In the genomic region with DNA sequence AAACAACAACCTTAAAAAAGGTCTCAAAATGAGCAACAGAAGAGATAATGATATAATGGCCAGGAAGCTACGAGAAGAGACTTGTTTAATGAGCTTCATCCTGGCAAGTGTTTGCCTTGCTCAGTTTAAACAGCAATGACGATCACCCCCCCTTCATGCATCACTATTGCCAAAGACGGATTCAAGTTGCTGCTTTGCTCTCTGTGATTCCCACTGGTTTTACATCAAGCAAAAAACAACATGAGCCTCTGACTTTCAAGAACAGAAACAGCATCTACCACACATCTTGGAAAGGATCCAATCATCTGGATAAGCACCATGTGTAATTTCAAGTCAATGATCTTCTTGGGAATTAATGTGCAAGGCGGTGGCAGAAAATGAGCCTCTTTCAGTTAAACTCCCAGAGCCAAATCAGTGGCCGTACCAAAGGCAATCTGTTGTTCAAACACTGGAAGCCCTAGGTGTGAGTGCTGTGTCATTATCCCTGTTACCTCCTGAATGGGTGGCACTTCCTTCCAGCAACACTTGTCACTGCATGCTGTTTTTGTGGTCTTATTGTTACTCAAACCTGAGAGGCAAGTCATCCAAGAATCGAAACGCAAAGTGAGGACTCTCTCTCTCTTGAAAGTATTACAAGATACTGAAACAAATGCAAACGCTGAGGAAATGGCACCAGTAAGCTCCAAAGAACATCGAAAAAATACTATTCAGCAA, we compare ENCODE assay signal across 1 cellular context.
TF ChIP-seq lines count a peak whose summit lies in the region.

No MANE protein-coding gene starts in this region.

TF ChIP-seq in GM12878, 131 proteins besides CTCF, POLR2A, EP300 and RAD21 (continued from another document and continues in another):
- TF ChIP-seq, protein P1, sequence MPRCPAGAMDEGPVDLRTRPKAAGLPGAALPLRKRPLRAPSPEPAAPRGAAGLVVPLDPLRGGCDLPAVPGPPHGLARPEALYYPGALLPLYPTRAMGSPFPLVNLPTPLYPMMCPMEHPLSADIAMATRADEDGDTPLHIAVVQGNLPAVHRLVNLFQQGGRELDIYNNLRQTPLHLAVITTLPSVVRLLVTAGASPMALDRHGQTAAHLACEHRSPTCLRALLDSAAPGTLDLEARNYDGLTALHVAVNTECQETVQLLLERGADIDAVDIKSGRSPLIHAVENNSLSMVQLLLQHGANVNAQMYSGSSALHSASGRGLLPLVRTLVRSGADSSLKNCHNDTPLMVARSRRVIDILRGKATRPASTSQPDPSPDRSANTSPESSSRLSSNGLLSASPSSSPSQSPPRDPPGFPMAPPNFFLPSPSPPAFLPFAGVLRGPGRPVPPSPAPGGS (IDR thresholded peaks at IDR 0.05; ENCODE audit: borderline replicate concordance, insufficient read depth, low read depth, low read length, poor library complexity, severe bottlenecking) = peak; percentile 61
- TF ChIP-seq CBFB (IDR thresholded peaks at IDR 0.05; ENCODE audit: low read depth) (peak; percentile 52; the same call in 1 of the 2 replicates), RFX5 (IDR thresholded peaks at IDR 0.05; ENCODE audit: low read depth, low read length) (no peak), IKZF1 (conservative IDR thresholded peaks at IDR 0.05) (peak; percentile 52; the same call in 1 of the 2 replicates), ATF7 (IDR thresholded peaks at IDR 0.05; ENCODE audit: low read depth) (peak; percentile 69; the same call in 1 of the 2 replicates), BCL11A (IDR thresholded peaks at IDR 0.05; ENCODE audit: low read depth, low read length) (peak; percentile 90), PML (IDR thresholded peaks at IDR 0.05; ENCODE audit: low read length) (peak; percentile 58; the same call in 1 of the 2 replicates), NR2C2 (IDR thresholded peaks at IDR 0.05; ENCODE audit: borderline replicate concordance, control insufficient read depth, insufficient read length, low read depth) (no peak), TCF7 (IDR thresholded peaks at IDR 0.05; ENCODE audit: borderline replicate concordance) (peak; percentile 49; the same call in 1 of the 2 replicates), ZBED1 (IDR thresholded peaks at IDR 0.05; ENCODE audit: borderline replicate concordance) (peak; percentile 95; the same call in 1 of the 2 replicates), IKZF2 (IDR thresholded peaks at IDR 0.05) (peak; percentile 69 to 80), EED (IDR thresholded peaks at IDR 0.05; ENCODE audit: low read depth) (peak; percentile 91), SREBF1 (IDR thresholded peaks at IDR 0.05; ENCODE audit: low read length) (peak; percentile 80; the same call in 1 of the 2 replicates), HCFC1 (IDR thresholded peaks at IDR 0.05; ENCODE audit: low read length) (no peak), MTA2 (IDR thresholded peaks at IDR 0.05; ENCODE audit: low read depth) (0 out of 2 replicates have a peak, but pooled peaks have one; percentile 32), RUNX3 (IDR thresholded peaks at IDR 0.05; ENCODE audit: low read length) (peak; percentile 99), MYC (IDR thresholded peaks at IDR 0.05; ENCODE audit: insufficient read depth, insufficient read length, insufficient replicate concordance, low read length, severe bottlenecking) (no peak), BHLHE40 (IDR thresholded peaks at IDR 0.05; ENCODE audit: borderline replicate concordance in 1 of 2, low read depth in 2 of 2, low read length in 1 of 2) (peak; percentile 24 to 49; a peak in 2 of 4 replicates), CEBPB (IDR thresholded peaks at IDR 0.05; ENCODE audit: borderline replicate concordance in 1 of 2, low read depth in 2 of 2, low read length in 2 of 2) (0 out of 4 replicates have a peak, but pooled peaks of 1 of the 2 experiments have one; percentile 52), GABPA (IDR thresholded peaks at IDR 0.05; ENCODE audit: low read depth) (peak; percentile 65; the same call in 1 of the 2 replicates), CHD1 (IDR thresholded peaks at IDR 0.05; ENCODE audit: low read depth, low read length) (no peak), TCF3 (IDR thresholded peaks at IDR 0.05; ENCODE audit: borderline replicate concordance, insufficient read depth, low read depth, low read length) (peak; percentile 41; the same call in 1 of the 2 replicates), RCOR1 (conservative IDR thresholded peaks at IDR 0.05; ENCODE audit: low read depth, low read length) (peak; percentile 87; the same call in 1 of the 2 replicates), YBX1 (IDR thresholded peaks at IDR 0.05) (no peak), FOXK2 (IDR thresholded peaks at IDR 0.05) (no peak), SMAD1 (IDR thresholded peaks at IDR 0.05; ENCODE audit: low read depth, partially characterized antibody) (no peak), CREM (IDR thresholded peaks at IDR 0.05; ENCODE audit: low read depth) (peak; percentile 64), MEF2A (IDR thresholded peaks at IDR 0.05; ENCODE audit: insufficient read depth, low read depth, low read length) (peak; percentile 68; the same call in 1 of the 2 replicates), SRF (IDR thresholded peaks at IDR 0.05; ENCODE audit: low read depth in 2 of 2, low read length in 2 of 2) (peak in 1 of 2 experiments; percentile 42; a peak in 1 of 4 replicates), PAX5 (IDR thresholded peaks at IDR 0.05; ENCODE audit: borderline replicate concordance, low read depth, low read length) (peak; percentile 97), ZNF24 (IDR thresholded peaks at IDR 0.05) (no peak), SPI1 (IDR thresholded peaks at IDR 0.05; ENCODE audit: borderline replicate concordance, insufficient read depth, low read depth, low read length) (peak; percentile 75), HDGF (IDR thresholded peaks at IDR 0.05) (no peak), SUZ12 (IDR thresholded peaks at IDR 0.05; ENCODE audit: unreplicated experiment) (no peak), RAD51 (IDR thresholded peaks at IDR 0.05) (no peak), SP1 (IDR thresholded peaks at IDR 0.05; ENCODE audit: low read depth, low read length) (no peak), ZNF207 (IDR thresholded peaks at IDR 0.05; ENCODE audit: borderline replicate concordance) (no peak), KAT2A (conservative IDR thresholded peaks at IDR 0.05; ENCODE audit: control insufficient read depth, low read depth, low read length) (no peak)
- TF ChIP-seq, protein P2, sequence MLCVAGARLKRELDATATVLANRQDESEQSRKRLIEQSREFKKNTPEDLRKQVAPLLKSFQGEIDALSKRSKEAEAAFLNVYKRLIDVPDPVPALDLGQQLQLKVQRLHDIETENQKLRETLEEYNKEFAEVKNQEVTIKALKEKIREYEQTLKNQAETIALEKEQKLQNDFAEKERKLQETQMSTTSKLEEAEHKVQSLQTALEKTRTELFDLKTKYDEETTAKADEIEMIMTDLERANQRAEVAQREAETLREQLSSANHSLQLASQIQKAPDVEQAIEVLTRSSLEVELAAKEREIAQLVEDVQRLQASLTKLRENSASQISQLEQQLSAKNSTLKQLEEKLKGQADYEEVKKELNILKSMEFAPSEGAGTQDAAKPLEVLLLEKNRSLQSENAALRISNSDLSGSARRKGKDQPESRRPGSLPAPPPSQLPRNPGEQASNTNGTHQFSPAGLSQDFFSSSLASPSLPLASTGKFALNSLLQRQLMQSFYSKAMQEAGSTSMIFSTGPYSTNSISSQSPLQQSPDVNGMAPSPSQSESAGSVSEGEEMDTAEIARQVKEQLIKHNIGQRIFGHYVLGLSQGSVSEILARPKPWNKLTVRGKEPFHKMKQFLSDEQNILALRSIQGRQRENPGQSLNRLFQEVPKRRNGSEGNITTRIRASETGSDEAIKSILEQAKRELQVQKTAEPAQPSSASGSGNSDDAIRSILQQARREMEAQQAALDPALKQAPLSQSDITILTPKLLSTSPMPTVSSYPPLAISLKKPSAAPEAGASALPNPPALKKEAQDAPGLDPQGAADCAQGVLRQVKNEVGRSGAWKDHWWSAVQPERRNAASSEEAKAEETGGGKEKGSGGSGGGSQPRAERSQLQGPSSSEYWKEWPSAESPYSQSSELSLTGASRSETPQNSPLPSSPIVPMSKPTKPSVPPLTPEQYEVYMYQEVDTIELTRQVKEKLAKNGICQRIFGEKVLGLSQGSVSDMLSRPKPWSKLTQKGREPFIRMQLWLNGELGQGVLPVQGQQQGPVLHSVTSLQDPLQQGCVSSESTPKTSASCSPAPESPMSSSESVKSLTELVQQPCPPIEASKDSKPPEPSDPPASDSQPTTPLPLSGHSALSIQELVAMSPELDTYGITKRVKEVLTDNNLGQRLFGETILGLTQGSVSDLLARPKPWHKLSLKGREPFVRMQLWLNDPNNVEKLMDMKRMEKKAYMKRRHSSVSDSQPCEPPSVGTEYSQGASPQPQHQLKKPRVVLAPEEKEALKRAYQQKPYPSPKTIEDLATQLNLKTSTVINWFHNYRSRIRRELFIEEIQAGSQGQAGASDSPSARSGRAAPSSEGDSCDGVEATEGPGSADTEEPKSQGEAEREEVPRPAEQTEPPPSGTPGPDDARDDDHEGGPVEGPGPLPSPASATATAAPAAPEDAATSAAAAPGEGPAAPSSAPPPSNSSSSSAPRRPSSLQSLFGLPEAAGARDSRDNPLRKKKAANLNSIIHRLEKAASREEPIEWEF (IDR thresholded peaks at IDR 0.05; ENCODE audit: insufficient replicate concordance, low read depth, low read length) = no peak
- TF ChIP-seq, protein P3, sequence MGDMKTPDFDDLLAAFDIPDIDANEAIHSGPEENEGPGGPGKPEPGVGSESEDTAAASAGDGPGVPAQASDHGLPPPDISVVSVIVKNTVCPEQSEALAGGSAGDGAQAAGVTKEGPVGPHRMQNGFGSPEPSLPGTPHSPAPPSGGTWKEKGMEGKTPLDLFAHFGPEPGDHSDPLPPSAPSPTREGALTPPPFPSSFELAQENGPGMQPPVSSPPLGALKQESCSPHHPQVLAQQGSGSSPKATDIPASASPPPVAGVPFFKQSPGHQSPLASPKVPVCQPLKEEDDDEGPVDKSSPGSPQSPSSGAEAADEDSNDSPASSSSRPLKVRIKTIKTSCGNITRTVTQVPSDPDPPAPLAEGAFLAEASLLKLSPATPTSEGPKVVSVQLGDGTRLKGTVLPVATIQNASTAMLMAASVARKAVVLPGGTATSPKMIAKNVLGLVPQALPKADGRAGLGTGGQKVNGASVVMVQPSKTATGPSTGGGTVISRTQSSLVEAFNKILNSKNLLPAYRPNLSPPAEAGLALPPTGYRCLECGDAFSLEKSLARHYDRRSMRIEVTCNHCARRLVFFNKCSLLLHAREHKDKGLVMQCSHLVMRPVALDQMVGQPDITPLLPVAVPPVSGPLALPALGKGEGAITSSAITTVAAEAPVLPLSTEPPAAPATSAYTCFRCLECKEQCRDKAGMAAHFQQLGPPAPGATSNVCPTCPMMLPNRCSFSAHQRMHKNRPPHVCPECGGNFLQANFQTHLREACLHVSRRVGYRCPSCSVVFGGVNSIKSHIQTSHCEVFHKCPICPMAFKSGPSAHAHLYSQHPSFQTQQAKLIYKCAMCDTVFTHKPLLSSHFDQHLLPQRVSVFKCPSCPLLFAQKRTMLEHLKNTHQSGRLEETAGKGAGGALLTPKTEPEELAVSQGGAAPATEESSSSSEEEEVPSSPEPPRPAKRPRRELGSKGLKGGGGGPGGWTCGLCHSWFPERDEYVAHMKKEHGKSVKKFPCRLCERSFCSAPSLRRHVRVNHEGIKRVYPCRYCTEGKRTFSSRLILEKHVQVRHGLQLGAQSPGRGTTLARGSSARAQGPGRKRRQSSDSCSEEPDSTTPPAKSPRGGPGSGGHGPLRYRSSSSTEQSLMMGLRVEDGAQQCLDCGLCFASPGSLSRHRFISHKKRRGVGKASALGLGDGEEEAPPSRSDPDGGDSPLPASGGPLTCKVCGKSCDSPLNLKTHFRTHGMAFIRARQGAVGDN (IDR thresholded peaks at IDR 0.05) = no peak
- TF ChIP-seq, protein P4, sequence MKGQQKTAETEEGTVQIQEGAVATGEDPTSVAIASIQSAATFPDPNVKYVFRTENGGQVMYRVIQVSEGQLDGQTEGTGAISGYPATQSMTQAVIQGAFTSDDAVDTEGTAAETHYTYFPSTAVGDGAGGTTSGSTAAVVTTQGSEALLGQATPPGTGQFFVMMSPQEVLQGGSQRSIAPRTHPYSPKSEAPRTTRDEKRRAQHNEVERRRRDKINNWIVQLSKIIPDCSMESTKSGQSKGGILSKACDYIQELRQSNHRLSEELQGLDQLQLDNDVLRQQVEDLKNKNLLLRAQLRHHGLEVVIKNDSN (IDR thresholded peaks at IDR 0.05; ENCODE audit: borderline replicate concordance, extremely low read length, insufficient read depth, low read depth, low read length) = no peak
- TF ChIP-seq, protein P5, sequence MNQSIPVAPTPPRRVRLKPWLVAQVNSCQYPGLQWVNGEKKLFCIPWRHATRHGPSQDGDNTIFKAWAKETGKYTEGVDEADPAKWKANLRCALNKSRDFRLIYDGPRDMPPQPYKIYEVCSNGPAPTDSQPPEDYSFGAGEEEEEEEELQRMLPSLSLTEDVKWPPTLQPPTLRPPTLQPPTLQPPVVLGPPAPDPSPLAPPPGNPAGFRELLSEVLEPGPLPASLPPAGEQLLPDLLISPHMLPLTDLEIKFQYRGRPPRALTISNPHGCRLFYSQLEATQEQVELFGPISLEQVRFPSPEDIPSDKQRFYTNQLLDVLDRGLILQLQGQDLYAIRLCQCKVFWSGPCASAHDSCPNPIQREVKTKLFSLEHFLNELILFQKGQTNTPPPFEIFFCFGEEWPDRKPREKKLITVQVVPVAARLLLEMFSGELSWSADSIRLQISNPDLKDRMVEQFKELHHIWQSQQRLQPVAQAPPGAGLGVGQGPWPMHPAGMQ (IDR thresholded peaks at IDR 0.05; ENCODE audit: borderline replicate concordance) = no peak
- TF ChIP-seq, protein P6, sequence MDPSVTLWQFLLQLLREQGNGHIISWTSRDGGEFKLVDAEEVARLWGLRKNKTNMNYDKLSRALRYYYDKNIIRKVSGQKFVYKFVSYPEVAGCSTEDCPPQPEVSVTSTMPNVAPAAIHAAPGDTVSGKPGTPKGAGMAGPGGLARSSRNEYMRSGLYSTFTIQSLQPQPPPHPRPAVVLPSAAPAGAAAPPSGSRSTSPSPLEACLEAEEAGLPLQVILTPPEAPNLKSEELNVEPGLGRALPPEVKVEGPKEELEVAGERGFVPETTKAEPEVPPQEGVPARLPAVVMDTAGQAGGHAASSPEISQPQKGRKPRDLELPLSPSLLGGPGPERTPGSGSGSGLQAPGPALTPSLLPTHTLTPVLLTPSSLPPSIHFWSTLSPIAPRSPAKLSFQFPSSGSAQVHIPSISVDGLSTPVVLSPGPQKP (IDR thresholded peaks at IDR 0.05; ENCODE audit: low read depth, low read length) = no peak
- TF ChIP-seq, protein P7, sequence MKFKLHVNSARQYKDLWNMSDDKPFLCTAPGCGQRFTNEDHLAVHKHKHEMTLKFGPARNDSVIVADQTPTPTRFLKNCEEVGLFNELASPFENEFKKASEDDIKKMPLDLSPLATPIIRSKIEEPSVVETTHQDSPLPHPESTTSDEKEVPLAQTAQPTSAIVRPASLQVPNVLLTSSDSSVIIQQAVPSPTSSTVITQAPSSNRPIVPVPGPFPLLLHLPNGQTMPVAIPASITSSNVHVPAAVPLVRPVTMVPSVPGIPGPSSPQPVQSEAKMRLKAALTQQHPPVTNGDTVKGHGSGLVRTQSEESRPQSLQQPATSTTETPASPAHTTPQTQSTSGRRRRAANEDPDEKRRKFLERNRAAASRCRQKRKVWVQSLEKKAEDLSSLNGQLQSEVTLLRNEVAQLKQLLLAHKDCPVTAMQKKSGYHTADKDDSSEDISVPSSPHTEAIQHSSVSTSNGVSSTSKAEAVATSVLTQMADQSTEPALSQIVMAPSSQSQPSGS (IDR thresholded peaks at IDR 0.05; ENCODE audit: low read length) = peak; percentile 75
- TF ChIP-seq, protein P8, sequence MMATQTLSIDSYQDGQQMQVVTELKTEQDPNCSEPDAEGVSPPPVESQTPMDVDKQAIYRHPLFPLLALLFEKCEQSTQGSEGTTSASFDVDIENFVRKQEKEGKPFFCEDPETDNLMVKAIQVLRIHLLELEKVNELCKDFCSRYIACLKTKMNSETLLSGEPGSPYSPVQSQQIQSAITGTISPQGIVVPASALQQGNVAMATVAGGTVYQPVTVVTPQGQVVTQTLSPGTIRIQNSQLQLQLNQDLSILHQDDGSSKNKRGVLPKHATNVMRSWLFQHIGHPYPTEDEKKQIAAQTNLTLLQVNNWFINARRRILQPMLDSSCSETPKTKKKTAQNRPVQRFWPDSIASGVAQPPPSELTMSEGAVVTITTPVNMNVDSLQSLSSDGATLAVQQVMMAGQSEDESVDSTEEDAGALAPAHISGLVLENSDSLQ (IDR thresholded peaks at IDR 0.05) = peak; percentile 29
